ENCODE assay signal across 2 cellular contexts in the genomic region with DNA sequence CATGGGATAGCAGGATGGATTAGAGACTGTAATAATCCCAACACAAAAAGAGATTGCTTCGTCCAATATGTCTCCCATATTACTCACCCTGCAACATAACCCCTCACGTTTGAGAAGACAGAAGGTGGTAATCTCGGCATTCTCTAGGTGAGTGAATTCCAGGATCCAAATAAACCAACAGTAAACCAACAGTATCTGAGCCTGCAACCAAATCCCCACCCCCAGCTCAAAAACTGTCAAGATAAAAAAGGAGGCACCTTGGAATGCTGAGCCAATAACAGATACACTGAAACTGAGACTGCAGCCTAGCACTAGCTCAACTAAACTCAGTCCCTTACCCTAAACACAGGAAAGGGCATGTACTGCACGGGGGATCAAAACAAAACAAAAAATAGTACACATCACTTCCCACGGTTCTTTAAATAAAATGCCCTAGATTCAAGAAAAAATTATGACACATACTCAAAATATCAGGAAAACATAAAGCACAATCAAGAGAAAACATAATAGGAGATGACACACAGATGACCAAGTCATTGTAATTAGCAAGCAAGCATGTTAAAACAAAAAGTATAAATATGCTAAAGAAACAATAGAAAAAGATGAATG.
A peak's percentile ranks its signal among the peaks of the same experiment; 100 is the strongest.
TF ChIP-seq lines count a peak whose summit lies in the region.

No MANE protein-coding gene starts in this region.

TF ChIP-seq in IMR-90, 13 proteins besides CTCF, POLR2A, EP300 and RAD21:
- no peak for TF ChIP-seq BHLHE40 (IDR thresholded peaks at IDR 0.05; ENCODE audit: low read depth, low read length)
- no peak for TF ChIP-seq MXI1 (IDR thresholded peaks at IDR 0.05; ENCODE audit: borderline replicate concordance, low read depth, low read length)
- no peak for TF ChIP-seq RCOR1 (IDR thresholded peaks at IDR 0.05; ENCODE audit: insufficient replicate concordance, low read length)

TF ChIP-seq in K562, 482 proteins besides CTCF, POLR2A, EP300 and RAD21:
- 0 out of 2 replicates have a peak, but pooled peaks have one; percentile 15 for TF ChIP-seq DPF2 (IDR thresholded peaks at IDR 0.05)
- TF ChIP-seq MTA1 (IDR thresholded peaks at IDR 0.05; ENCODE audit: borderline replicate concordance), result no peak
- TF ChIP-seq, protein P1, sequence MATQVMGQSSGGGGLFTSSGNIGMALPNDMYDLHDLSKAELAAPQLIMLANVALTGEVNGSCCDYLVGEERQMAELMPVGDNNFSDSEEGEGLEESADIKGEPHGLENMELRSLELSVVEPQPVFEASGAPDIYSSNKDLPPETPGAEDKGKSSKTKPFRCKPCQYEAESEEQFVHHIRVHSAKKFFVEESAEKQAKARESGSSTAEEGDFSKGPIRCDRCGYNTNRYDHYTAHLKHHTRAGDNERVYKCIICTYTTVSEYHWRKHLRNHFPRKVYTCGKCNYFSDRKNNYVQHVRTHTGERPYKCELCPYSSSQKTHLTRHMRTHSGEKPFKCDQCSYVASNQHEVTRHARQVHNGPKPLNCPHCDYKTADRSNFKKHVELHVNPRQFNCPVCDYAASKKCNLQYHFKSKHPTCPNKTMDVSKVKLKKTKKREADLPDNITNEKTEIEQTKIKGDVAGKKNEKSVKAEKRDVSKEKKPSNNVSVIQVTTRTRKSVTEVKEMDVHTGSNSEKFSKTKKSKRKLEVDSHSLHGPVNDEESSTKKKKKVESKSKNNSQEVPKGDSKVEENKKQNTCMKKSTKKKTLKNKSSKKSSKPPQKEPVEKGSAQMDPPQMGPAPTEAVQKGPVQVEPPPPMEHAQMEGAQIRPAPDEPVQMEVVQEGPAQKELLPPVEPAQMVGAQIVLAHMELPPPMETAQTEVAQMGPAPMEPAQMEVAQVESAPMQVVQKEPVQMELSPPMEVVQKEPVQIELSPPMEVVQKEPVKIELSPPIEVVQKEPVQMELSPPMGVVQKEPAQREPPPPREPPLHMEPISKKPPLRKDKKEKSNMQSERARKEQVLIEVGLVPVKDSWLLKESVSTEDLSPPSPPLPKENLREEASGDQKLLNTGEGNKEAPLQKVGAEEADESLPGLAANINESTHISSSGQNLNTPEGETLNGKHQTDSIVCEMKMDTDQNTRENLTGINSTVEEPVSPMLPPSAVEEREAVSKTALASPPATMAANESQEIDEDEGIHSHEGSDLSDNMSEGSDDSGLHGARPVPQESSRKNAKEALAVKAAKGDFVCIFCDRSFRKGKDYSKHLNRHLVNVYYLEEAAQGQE (CRISPR knock-in tag; IDR thresholded peaks at IDR 0.05; ENCODE audit: low read depth), result no peak
- no peak for TF ChIP-seq BMI1 (IDR thresholded peaks at IDR 0.05; ENCODE audit: low read length)
TF ChIP-seq in K562: peak in this region for 1.
